ENCODE assay signal across 32 cellular contexts in the genomic region with DNA sequence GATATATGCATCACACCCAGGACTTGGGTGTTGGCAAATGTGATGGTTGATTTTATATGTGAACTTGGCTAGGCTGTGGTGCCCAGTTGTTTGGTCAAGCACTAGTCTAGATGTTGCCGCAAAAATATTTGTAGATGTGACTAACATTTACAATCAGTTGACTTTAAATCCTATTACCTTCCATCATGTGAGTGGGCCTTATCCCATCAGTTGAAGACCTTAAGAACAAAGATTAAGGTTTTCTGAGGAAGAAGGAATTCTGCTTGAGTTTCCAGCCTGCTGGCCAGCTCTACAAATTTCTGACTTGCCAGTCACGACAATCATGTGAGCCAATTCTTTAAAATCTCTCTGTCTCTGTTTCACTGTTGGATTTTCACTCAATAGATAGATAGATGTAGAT. TPM values are rescaled to one million over a fixed set of nuclear protein-coding genes. Genes with fewer than 3 reads are reported as not detected.
"Had no signal": no experiment of that assay in that cellular context is flagged by ENCODE, and none has a peak within 500 bp of the region (broad histone marks: within the 10 kb centered on the region; RNA-seq: fewer than 3 reads in every experiment).

No MANE protein-coding gene starts in this region.

- H3K27me3 ChIP-seq: adrenal gland, breast epithelium, cardiac muscle cell, colonic mucosa, esophagus muscularis mucosa, foreskin keratinocyte, gastrocnemius medialis, heart left ventricle had no signal

- H3K4me1 ChIP-seq: adrenal gland, breast epithelium, colonic mucosa, esophagus muscularis mucosa, gastrocnemius medialis had no signal

- H3K9me3 ChIP-seq: adrenal gland, breast epithelium, colonic mucosa, esophagus muscularis mucosa, gastrocnemius medialis had no signal

- H3K36me3 ChIP-seq: adrenal gland, breast epithelium, cardiac muscle cell, colonic mucosa, gastrocnemius medialis, heart left ventricle had no signal

- H3K27ac ChIP-seq: adrenal gland, breast epithelium, cardiac muscle cell, colonic mucosa, esophagus muscularis mucosa, foreskin keratinocyte, gastrocnemius medialis, heart left ventricle had no signal

- ATAC-seq: activated naive CD8-positive, alpha-beta T cell treated with anti-CD3 and anti-CD28 coated beads, Interleukin-2, amount 50 U/mL, for 24 hours; activated T-cell treated with anti-CD3 and anti-CD28 coated beads, Interleukin-2, amount 50 U/mL, for 72 hours; foreskin keratinocyte; gastrocnemius medialis; heart left ventricle; T-helper 17 cell had no signal

- H3K4me3 ChIP-seq: adrenal gland, breast epithelium, cardiac muscle cell, colonic mucosa, esophagus muscularis mucosa, gastrocnemius medialis, heart left ventricle had no signal

- DNase-seq: activated CD4-positive, alpha-beta memory T cell treated with anti-CD3 and anti-CD28 coated beads, Interleukin-2, amount 10 ng/mL, durations not matched to agents 7 days and 5 days; activated CD4-positive, alpha-beta T cell treated with anti-CD3 and anti-CD28 coated beads for 1 hour; activated CD4-positive, alpha-beta T cell treated with anti-CD3 and anti-CD28 coated beads for 4 hours; activated CD4-positive, alpha-beta T cell treated with anti-CD3 and anti-CD28 coated beads, Interleukin-2, amount 10 ng/mL, durations not matched to agents 7 days and 5 days; activated CD4-positive, alpha-beta T cell treated with anti-CD3 and anti-CD28 coated beads, Interleukin-2, amount 50 U/mL, for 4 hours; activated CD8-positive, alpha-beta memory T cell treated with anti-CD3 and anti-CD28 coated beads, Interleukin-2, amount 50 U/mL, for 48 hours; activated gamma-delta T cell treated with Interleukin-2 at 50 U/mL for 16 hours; activated naive CD4-positive, alpha-beta T cell treated with anti-CD3 and anti-CD28 coated beads, Interleukin-2, amount 50 U/mL, for 16 hours; activated naive CD4-positive, alpha-beta T cell treated with Interleukin-2 at 50 U/mL for 16 hours; activated naive CD8-positive, alpha-beta T cell treated with anti-CD3 and anti-CD28 coated beads for 36 hours; activated naive CD8-positive, alpha-beta T cell treated with anti-CD3 and anti-CD28 coated beads, Interleukin-2, amount 50 U/mL, for 24 hours; activated T-cell treated with anti-CD3 and anti-CD28 coated beads for 4 hours; activated T-cell treated with anti-CD3 and anti-CD28 coated beads, Interleukin-2, amount 50 U/mL, for 24 hours; activated T-cell treated with anti-CD3 and anti-CD28 coated beads, Interleukin-2, amount 50 U/mL, for 72 hours; adrenal gland; aorta; central memory CD4-positive, alpha-beta T cell; cerebellar nuclear complex; colonic mucosa; effector memory CD4-positive, alpha-beta T cell; endodermal cell; foreskin keratinocyte; gastrocnemius medialis; glutamatergic neuron; heart left ventricle; T-helper 1 cell; T-helper 17 cell; T1000 had no signal

RNA-seq across cellular contexts. Expression of gene AGR2, which starts 30.9 kb away (rescaled TPM):
- total RNA-seq: activated CD4-positive, alpha-beta memory T cell treated with anti-CD3 and anti-CD28 coated beads, Interleukin-2, amount 10 ng/mL, durations not matched to agents 7 days and 5 days; activated CD4-positive, alpha-beta T cell treated with anti-CD3 and anti-CD28 coated beads, Interleukin-2, amount 10 ng/mL, durations not matched to agents 7 days and 5 days; activated naive CD8-positive, alpha-beta T cell treated with anti-CD3 and anti-CD28 coated beads for 36 hours; activated T-cell treated with anti-CD3 and anti-CD28 coated beads, Interleukin-2, amount 50 U/mL, for 72 hours; aorta; cardiac muscle cell; dermis microvascular lymphatic vessel endothelial cell; endodermal cell; esophagus muscularis mucosa; heart left ventricle; T-helper 17 cell had no signal
